1 cellular context compared by ENCODE assay signal in the genomic region with DNA sequence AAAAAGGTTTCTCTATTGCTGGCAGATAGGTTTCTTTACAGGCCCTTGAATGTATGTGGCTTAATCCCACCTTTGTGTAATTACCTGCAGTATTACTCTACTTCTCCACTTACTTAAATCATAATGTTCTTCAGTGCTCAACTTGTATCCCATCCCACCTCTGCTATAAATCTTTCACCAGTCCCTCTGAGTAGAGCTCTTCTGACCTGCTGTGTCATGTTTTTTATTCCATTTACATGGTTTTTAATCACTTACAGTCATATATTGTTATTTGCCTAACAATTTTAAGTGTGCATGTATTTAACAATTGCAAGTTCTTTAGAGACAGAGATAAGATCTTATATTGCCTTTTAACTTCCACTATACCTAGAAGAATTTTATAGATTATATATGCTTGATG.
TF ChIP-seq lines count a peak whose summit lies in the region.

No MANE protein-coding gene starts in this region.

TF ChIP-seq in HEK293, 187 proteins besides CTCF, POLR2A, EP300 and RAD21 (continued from another document):
- TF ChIP-seq, protein P1, sequence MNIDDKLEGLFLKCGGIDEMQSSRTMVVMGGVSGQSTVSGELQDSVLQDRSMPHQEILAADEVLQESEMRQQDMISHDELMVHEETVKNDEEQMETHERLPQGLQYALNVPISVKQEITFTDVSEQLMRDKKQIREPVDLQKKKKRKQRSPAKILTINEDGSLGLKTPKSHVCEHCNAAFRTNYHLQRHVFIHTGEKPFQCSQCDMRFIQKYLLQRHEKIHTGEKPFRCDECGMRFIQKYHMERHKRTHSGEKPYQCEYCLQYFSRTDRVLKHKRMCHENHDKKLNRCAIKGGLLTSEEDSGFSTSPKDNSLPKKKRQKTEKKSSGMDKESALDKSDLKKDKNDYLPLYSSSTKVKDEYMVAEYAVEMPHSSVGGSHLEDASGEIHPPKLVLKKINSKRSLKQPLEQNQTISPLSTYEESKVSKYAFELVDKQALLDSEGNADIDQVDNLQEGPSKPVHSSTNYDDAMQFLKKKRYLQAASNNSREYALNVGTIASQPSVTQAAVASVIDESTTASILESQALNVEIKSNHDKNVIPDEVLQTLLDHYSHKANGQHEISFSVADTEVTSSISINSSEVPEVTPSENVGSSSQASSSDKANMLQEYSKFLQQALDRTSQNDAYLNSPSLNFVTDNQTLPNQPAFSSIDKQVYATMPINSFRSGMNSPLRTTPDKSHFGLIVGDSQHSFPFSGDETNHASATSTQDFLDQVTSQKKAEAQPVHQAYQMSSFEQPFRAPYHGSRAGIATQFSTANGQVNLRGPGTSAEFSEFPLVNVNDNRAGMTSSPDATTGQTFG (tag by site-specific recombination; IDR thresholded peaks at IDR 0.05; ENCODE audit: borderline replicate concordance): no peak
- no peak for TF ChIP-seq ZNF555 (tag by site-specific recombination; conservative IDR thresholded peaks at IDR 0.05)
- TF ChIP-seq GLIS2 (tag by site-specific recombination; IDR thresholded peaks at IDR 0.05): no peak
- no peak for TF ChIP-seq ZNF16 (tag by site-specific recombination; IDR thresholded peaks at IDR 0.05; ENCODE audit: low read depth)
- TF ChIP-seq ZNF335 (tag by site-specific recombination; conservative IDR thresholded peaks at IDR 0.05): 0 out of 2 replicates have a peak, but pooled peaks have one; percentile 2
- TF ChIP-seq, protein P2, sequence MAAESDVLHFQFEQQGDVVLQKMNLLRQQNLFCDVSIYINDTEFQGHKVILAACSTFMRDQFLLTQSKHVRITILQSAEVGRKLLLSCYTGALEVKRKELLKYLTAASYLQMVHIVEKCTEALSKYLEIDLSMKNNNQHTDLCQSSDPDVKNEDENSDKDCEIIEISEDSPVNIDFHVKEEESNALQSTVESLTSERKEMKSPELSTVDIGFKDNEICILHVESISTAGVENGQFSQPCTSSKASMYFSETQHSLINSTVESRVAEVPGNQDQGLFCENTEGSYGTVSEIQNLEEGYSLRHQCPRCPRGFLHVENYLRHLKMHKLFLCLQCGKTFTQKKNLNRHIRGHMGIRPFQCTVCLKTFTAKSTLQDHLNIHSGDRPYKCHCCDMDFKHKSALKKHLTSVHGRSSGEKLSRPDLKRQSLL (tag by site-specific recombination; IDR thresholded peaks at IDR 0.05): no peak
- no peak for TF ChIP-seq ZNF223 (tag by site-specific recombination; IDR thresholded peaks at IDR 0.05)
- TF ChIP-seq ZNF791 (tag by site-specific recombination; IDR thresholded peaks at IDR 0.05): no peak
- TF ChIP-seq ZNF830 (tag by site-specific recombination; IDR thresholded peaks at IDR 0.05; ENCODE audit: low read depth): no peak
- TF ChIP-seq FEZF1 (tag by site-specific recombination; IDR thresholded peaks at IDR 0.05): peak; percentile 27; the same call in 1 of the 2 replicates
- TF ChIP-seq ZNF843 (tag by site-specific recombination; IDR thresholded peaks at IDR 0.05): 0 out of 2 replicates have a peak, but pooled peaks have one; percentile 12
- no peak for TF ChIP-seq HOXA7 (CRISPR knock-in tag; IDR thresholded peaks at IDR 0.05; ENCODE audit: borderline replicate concordance)
- TF ChIP-seq EGR2 (tag by site-specific recombination; IDR thresholded peaks at IDR 0.05; ENCODE audit: low read depth): no peak
- TF ChIP-seq, protein P3, sequence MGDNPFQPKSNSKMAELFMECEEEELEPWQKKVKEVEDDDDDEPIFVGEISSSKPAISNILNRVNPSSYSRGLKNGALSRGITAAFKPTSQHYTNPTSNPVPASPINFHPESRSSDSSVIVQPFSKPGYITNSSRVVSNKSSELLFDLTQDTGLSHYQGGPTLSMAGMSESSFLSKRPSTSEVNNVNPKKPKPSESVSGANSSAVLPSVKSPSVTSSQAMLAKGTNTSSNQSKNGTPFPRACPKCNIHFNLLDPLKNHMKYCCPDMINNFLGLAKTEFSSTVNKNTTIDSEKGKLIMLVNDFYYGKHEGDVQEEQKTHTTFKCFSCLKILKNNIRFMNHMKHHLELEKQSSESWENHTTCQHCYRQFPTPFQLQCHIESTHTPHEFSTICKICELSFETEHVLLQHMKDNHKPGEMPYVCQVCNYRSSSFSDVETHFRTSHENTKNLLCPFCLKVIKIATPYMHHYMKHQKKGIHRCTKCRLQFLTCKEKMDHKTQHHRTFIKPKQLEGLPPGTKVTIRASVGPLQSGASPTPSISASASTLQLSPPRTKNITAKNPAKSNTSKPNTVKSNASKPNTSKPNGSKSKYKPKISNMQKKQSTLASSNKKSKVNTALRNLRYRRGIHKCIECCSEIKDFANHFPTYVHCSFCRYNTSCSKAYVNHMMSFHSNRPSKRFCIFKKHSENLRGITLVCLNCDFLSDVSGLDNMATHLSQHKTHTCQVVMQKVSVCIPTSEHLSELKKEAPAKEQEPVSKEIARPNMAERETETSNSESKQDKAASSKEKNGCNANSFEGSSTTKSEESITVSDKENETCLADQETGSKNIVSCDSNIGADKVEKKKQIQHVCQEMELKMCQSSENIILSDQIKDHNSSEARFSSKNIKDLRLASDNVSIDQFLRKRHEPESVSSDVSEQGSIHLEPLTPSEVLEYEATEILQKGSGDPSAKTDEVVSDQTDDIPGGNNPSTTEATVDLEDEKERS (tag by site-specific recombination; IDR thresholded peaks at IDR 0.05): no peak
- no peak for TF ChIP-seq KLF10 (tag by site-specific recombination; IDR thresholded peaks at IDR 0.05)
TF ChIP-seq in HEK293: peak in this region for 4.
